Comparison of ENCODE assay signal across 8 cellular contexts in genomic region chr19:16078311-16078758, GRCh38. TPM values are rescaled to one million over a fixed set of nuclear protein-coding genes. Genes with fewer than 3 reads are reported as not detected.
DNase-seq lines count a peak whose midpoint lies in the region; ATAC-seq and TF ChIP-seq lines count a peak whose summit lies in the region.

No MANE protein-coding gene starts in this region.

- no peaks in the 10 kb centered on the region for H3K27me3 Mint-ChIP-seq in central memory CD8-positive, alpha-beta T cell
- H3K27me3 Mint-ChIP-seq in memory B cell (no peaks in the 10 kb centered on the region), type B pancreatic cell (no peaks in the 10 kb centered on the region)

- no peak for TF ChIP-seq CTCF in type B pancreatic cell (conservative IDR thresholded peaks at IDR 0.05)

- no peaks in the 10 kb centered on the region for H3K9me3 ChIP-seq in SJCRH30 (replicated peaks)

- no peaks in the 10 kb centered on the region for H3K27me3 ChIP-seq in SJCRH30

- H3K4me1 ChIP-seq in SJCRH30 = peaks cover 6% of the 10 kb centered on the region

- peak overlapping the region; percentile 83 for H3K4me3 ChIP-seq in SJCRH30

- TF ChIP-seq POLR2A in GM15510 (IDR thresholded peaks at IDR 0.05; ENCODE audit: borderline replicate concordance, extremely low read depth, insufficient read length) = peak; percentile 35

- H3K27ac Mint-ChIP-seq in central memory CD8-positive, alpha-beta T cell (ENCODE audit: low read depth) = peak overlapping the region; percentile 89
- H3K27ac Mint-ChIP-seq in memory B cell (peak overlapping the region; percentile 94), type B pancreatic cell (peak overlapping the region; percentile 98)

- DNase-seq in SJCRH30 (peak; percentile 62 to 77), memory B cell (ENCODE audit: low spot score in 2 of 2) (no peak), type B pancreatic cell (ENCODE audit: extremely low spot score, unreplicated experiment) (no peak), NCI-H187 (lab: John Stamatoyannopoulos, UW) (no peak), NCI-H1105 (lab: John Stamatoyannopoulos, UW) (no peak)
- DNase-seq in central memory CD8-positive, alpha-beta T cell (ENCODE audit: low spot score in 2 of 2) = no peak

- H3K4me1 Mint-ChIP-seq in central memory CD8-positive, alpha-beta T cell = peaks cover 59% of the 10 kb centered on the region
- H3K4me1 Mint-ChIP-seq in memory B cell = peaks cover 46% of the 10 kb centered on the region
- H3K4me1 Mint-ChIP-seq in type B pancreatic cell (ENCODE audit: unreplicated experiment) = peaks cover 38% of the 10 kb centered on the region

- peaks cover 38% of the 10 kb centered on the region for H3K36me3 Mint-ChIP-seq in central memory CD8-positive, alpha-beta T cell (ENCODE audit: insufficient read depth)
- peaks cover 8% of the 10 kb centered on the region for H3K36me3 Mint-ChIP-seq in memory B cell
- peaks cover 30% of the 10 kb centered on the region for H3K36me3 Mint-ChIP-seq in type B pancreatic cell

- peaks cover 29% of the 10 kb centered on the region for H3K36me3 ChIP-seq in SJCRH30

- H3K27ac ChIP-seq in SJCRH30 = peak overlapping the region; percentile 91

- no peak for ATAC-seq in central memory CD8-positive, alpha-beta T cell (replicated peaks; ENCODE audit: extremely low read depth, poor library complexity, severe bottlenecking)
- ATAC-seq in memory B cell (ENCODE audit: low read depth) (no peak), HG03039 (IDR thresholded peaks at IDR 0.05; ENCODE audit: unreplicated experiment) (no peak)

- H3K4me3 Mint-ChIP-seq in central memory CD8-positive, alpha-beta T cell = peak overlapping the region; percentile 78
- H3K4me3 Mint-ChIP-seq in memory B cell = peak overlapping the region; percentile 88
- H3K4me3 Mint-ChIP-seq in type B pancreatic cell = peak overlapping the region; percentile 93

- H3K9me3 Mint-ChIP-seq in central memory CD8-positive, alpha-beta T cell = no peaks in the 10 kb centered on the region
- H3K9me3 Mint-ChIP-seq in memory B cell (no peaks in the 10 kb centered on the region), type B pancreatic cell (no peaks in the 10 kb centered on the region)

RNA-seq across cellular contexts. Expression of gene TPM4, which starts 2.0 kb away (rescaled TPM):
- 408 and 419 TPM in 2 replicates for total RNA-seq in SJCRH30 (2014; rRNA removed; shearing (Covaris generic))
- 425 and 472 TPM in 2 replicates for total RNA-seq in type B pancreatic cell (ENCODE audit: low replicate concordance)

RNA-seq across cellular contexts. Expression of gene RAB8A, which starts 33.4 kb away (rescaled TPM):
- 102 and 104 TPM in 2 replicates for total RNA-seq in SJCRH30 (2014; rRNA removed; shearing (Covaris generic))
- total RNA-seq in type B pancreatic cell (ENCODE audit: low replicate concordance) = 86.9 and 98.7 TPM in 2 replicates

Comparison
In these comparisons a context has a peak if more than half of its experiments do, and no peak if none do; other contexts are left out.
1. DNase-seq: peak in SJCRH30 (2 of 2); none in central memory CD8-positive, alpha-beta T cell (0 of 2), memory B cell (0 of 2), type B pancreatic cell (single experiment), NCI-H187 (0 of 2) and NCI-H1105 (single experiment).
2. Peak in every context shown above with its lines, with median percentiles within 50 percentile points of each other: H3K27ac Mint-ChIP-seq and H3K4me3 Mint-ChIP-seq.